Comparison of ENCODE assay signal across 10 cellular contexts in the genomic region with DNA sequence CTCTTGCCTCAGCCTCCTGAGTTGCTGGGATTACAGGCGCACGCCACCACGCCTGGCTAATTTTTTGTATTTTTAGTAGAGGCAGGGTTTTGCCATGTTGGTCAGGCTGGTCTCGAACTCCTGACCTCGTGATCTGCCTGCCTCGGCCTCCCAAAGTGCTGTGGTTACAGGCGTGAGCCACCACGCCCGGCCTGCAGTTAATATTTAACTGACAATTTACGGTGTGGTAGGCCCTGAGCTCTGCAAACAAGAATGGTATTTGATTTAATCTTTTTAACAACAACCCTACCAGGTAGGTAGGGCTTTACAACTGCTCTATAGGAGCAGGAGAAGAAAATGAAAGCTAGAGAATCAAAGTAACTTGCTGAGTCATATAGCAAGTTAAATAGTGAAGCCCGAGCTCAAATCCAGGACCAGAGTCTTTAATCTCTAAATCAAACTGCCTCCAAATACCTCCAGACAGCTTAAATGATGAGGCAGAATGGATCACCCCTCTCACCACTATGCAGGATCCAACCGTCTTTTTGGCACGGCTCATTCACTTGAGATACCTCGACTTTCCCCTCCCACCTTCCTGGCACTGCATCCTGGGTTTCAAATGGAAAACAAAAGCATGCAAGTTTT. TPM values are rescaled to one million over a fixed set of nuclear protein-coding genes. Genes with fewer than 3 reads are reported as not detected.
DNase-seq lines count a peak whose midpoint lies in the region; ATAC-seq and TF ChIP-seq lines count a peak whose summit lies in the region.
"Had no signal": no experiment of that assay in that cellular context is flagged by ENCODE, and none has a peak within 500 bp of the region (broad histone marks: within the 10 kb centered on the region; RNA-seq: fewer than 3 reads in every experiment).

No MANE protein-coding gene starts in this region.

- DNase-seq in activated T-cell treated with anti-CD3 and anti-CD28 coated beads, Interleukin-2, amount 50 U/mL, for 24 hours: no peak
- no peak for DNase-seq in activated T-cell treated with anti-CD3 and anti-CD28 coated beads for 4 hours
- peak; percentile 19 for DNase-seq in activated T-helper 2 cell treated with anti-CD3 and anti-CD28 coated beads, Interferon-gamma antibody, Interleukin-2, Interleukin-4, amounts not matched to agents 10 μg/mL and 5 μg/mL and 100 μg/mL, durations not matched to agents 14 hours and 24 hours and 36 hours (ENCODE audit: low spot score)
- DNase-seq in stomach: peak; percentile 65
- no peak for DNase-seq in aorta
- no peak for DNase-seq in esophagus muscularis mucosa (ENCODE audit: extremely low spot score)
- DNase-seq in medulla oblongata (ENCODE audit: extremely low spot score): no peak
- DNase-seq: T-helper 9 cell had no signal

- H3K4me1 Mint-ChIP-seq in activated T-cell treated with anti-CD3 and anti-CD28 coated beads, Interleukin-2, amount 50 U/mL, for 24 hours (ENCODE audit: low read depth): peaks cover 19% of the 10 kb centered on the region
- H3K4me1 Mint-ChIP-seq in activated T-helper 2 cell treated with anti-CD3 and anti-CD28 coated beads, Interferon-gamma antibody, Interleukin-2, Interleukin-4, amounts not matched to agents 10 μg/mL and 5 μg/mL and 100 μg/mL, durations not matched to agents 14 hours and 24 hours and 36 hours (ENCODE audit: low read depth): peaks cover 20% of the 10 kb centered on the region

- ATAC-seq in HG03095 (IDR thresholded peaks at IDR 0.05; ENCODE audit: unreplicated experiment) (peak; percentile 52), aorta (ENCODE audit: low FRiP score) (no peak)

- TF ChIP-seq EP300 in stomach (IDR thresholded peaks at IDR 0.05) (no peak), esophagus muscularis mucosa (IDR thresholded peaks at IDR 0.05) (no peak)

- no peaks in the 10 kb centered on the region for H3K9me3 Mint-ChIP-seq in activated T-cell treated with anti-CD3 and anti-CD28 coated beads, Interleukin-2, amount 50 U/mL, for 24 hours
- H3K9me3 Mint-ChIP-seq in activated T-helper 2 cell treated with anti-CD3 and anti-CD28 coated beads, Interferon-gamma antibody, Interleukin-2, Interleukin-4, amounts not matched to agents 10 μg/mL and 5 μg/mL and 100 μg/mL, durations not matched to agents 14 hours and 24 hours and 36 hours: no peaks in the 10 kb centered on the region

- H3K4me3 ChIP-seq in stomach (peak overlapping the region in 1 of 4 donors; percentile 24), aorta (ENCODE audit: low read length in 2 of 2) (no peak overlapping the region), esophagus muscularis mucosa (no peak overlapping the region)

- peak overlapping the region; percentile 41 to 92 (median 63) for H3K27ac ChIP-seq in stomach
- no peak overlapping the region for H3K27ac ChIP-seq in aorta (ENCODE audit: low read depth in 1 of 2, low read length in 2 of 2)
- H3K27ac ChIP-seq in esophagus muscularis mucosa (replicated peaks in 1 of 4): no peak overlapping the region

- 43 to 63% (median 48%) methylated on average over 14 of the region's 14 CpGs for WGBS in stomach, 5 donors
- WGBS in aorta, 2 donors: 89 to 90% methylated on average over 14 of the region's 14 CpGs
- 93% methylated on average over 14 of the region's 14 CpGs for WGBS in esophagus muscularis mucosa

- TF ChIP-seq POLR2A in stomach (IDR thresholded peaks at IDR 0.05) (no peak), esophagus muscularis mucosa (IDR thresholded peaks at IDR 0.05; ENCODE audit: low read depth) (no peak)

- TF ChIP-seq CTCF in stomach (IDR thresholded peaks at IDR 0.05) (no peak), esophagus muscularis mucosa (IDR thresholded peaks at IDR 0.05) (no peak)

- H3K4me3 Mint-ChIP-seq in activated T-cell treated with anti-CD3 and anti-CD28 coated beads, Interleukin-2, amount 50 U/mL, for 24 hours: peak overlapping the region; percentile 47
- H3K4me3 Mint-ChIP-seq in activated T-helper 2 cell treated with anti-CD3 and anti-CD28 coated beads, Interferon-gamma antibody, Interleukin-2, Interleukin-4, amounts not matched to agents 10 μg/mL and 5 μg/mL and 100 μg/mL, durations not matched to agents 14 hours and 24 hours and 36 hours (ENCODE audit: low read depth): peak overlapping the region; percentile 1

- no peaks in the 10 kb centered on the region for H3K27me3 Mint-ChIP-seq in activated T-cell treated with anti-CD3 and anti-CD28 coated beads, Interleukin-2, amount 50 U/mL, for 24 hours
- no peaks in the 10 kb centered on the region for H3K27me3 Mint-ChIP-seq in activated T-helper 2 cell treated with anti-CD3 and anti-CD28 coated beads, Interferon-gamma antibody, Interleukin-2, Interleukin-4, amounts not matched to agents 10 μg/mL and 5 μg/mL and 100 μg/mL, durations not matched to agents 14 hours and 24 hours and 36 hours (ENCODE audit: low read depth)

- H3K36me3 ChIP-seq in stomach (peaks cover 5 to 47% (median 40%) of the 10 kb centered on the region in 4 donors), aorta (ENCODE audit: control insufficient read depth in 1 of 2, insufficient read depth in 2 of 2, low read length in 1 of 2) (peaks cover 0 to 2% of the 10 kb centered on the region in 2 donors), esophagus muscularis mucosa (peaks cover 6 to 53% (median 37%) of the 10 kb centered on the region in 4 donors)

- peak overlapping the region; percentile 60 for H3K27ac Mint-ChIP-seq in activated T-cell treated with anti-CD3 and anti-CD28 coated beads, Interleukin-2, amount 50 U/mL, for 24 hours
- peak overlapping the region; percentile 24 for H3K27ac Mint-ChIP-seq in activated T-helper 2 cell treated with anti-CD3 and anti-CD28 coated beads, Interferon-gamma antibody, Interleukin-2, Interleukin-4, amounts not matched to agents 10 μg/mL and 5 μg/mL and 100 μg/mL, durations not matched to agents 14 hours and 24 hours and 36 hours

- peaks cover 0 to 19% (median 5%) of the 10 kb centered on the region in 4 donors for H3K4me1 ChIP-seq in stomach
- no peaks in the 10 kb centered on the region for H3K4me1 ChIP-seq in aorta (ENCODE audit: control insufficient read depth in 1 of 2, insufficient read depth in 2 of 2, low read length in 2 of 2)
- no peaks in the 10 kb centered on the region for H3K4me1 ChIP-seq in esophagus muscularis mucosa

- H3K36me3 Mint-ChIP-seq in activated T-cell treated with anti-CD3 and anti-CD28 coated beads, Interleukin-2, amount 50 U/mL, for 24 hours (ENCODE audit: low read depth): peaks cover 45% of the 10 kb centered on the region
- H3K36me3 Mint-ChIP-seq in activated T-helper 2 cell treated with anti-CD3 and anti-CD28 coated beads, Interferon-gamma antibody, Interleukin-2, Interleukin-4, amounts not matched to agents 10 μg/mL and 5 μg/mL and 100 μg/mL, durations not matched to agents 14 hours and 24 hours and 36 hours (ENCODE audit: low read depth): peaks cover 42% of the 10 kb centered on the region

- intact Hi-C loops in activated T-helper 2 cell treated with anti-CD3 and anti-CD28 coated beads, Interferon-gamma antibody, Interleukin-2, Interleukin-4, amounts not matched to agents 10 μg/mL and 5 μg/mL and 100 μg/mL, durations not matched to agents 14 hours and 24 hours and 36 hours (cut with micrococcal nuclease): loop anchor here (1.0 to 5.0 kb wide), 2 partner anchors 8 to 38 kb away; no protein-coding TSS in a partner anchor
- intact Hi-C loops in stomach (cut with DNase I; ENCODE audit: low total_unique reads) (no loop called here), aorta (cut with DNase I) (no loop called here), esophagus muscularis mucosa (cut with DNase I) (no loop called here)

- H3K9me3 ChIP-seq in stomach (no peaks in the 10 kb centered on the region), aorta (ENCODE audit: control insufficient read depth, low read length) (no peaks in the 10 kb centered on the region), esophagus muscularis mucosa (no peaks in the 10 kb centered on the region)

- H3K27me3 ChIP-seq in stomach (no peaks in the 10 kb centered on the region), aorta (ENCODE audit: control insufficient read depth in 1 of 2, insufficient read depth in 2 of 2, low read length in 1 of 2) (no peaks in the 10 kb centered on the region), esophagus muscularis mucosa (no peaks in the 10 kb centered on the region)

RNA-seq across cellular contexts. Expression of a gene that starts 9.4 kb away (rescaled TPM):
- total RNA-seq in activated T-helper 2 cell treated with anti-CD3 and anti-CD28 coated beads, Interferon-gamma antibody, Interleukin-2, Interleukin-4, amounts not matched to agents 10 μg/mL and 5 μg/mL and 100 μg/mL, durations not matched to agents 14 hours and 24 hours and 36 hours: 26.4 and 32.7 TPM in 2 replicates
- 10 to 100 TPM in 4 of 5 donors, 1 to 10 TPM in 1; 6.7 to 40.6 (median 22.2) TPM for total RNA-seq in stomach
- polyA plus RNA-seq in stomach: 10 to 100 TPM in 2 of 3 donors, 1 to 10 TPM in 1; 4.9 to 11.9 (median 10.4) TPM
- 10 to 100 TPM; 22.4 to 25.2 TPM for total RNA-seq in aorta
- polyA plus RNA-seq in aorta: 10 to 100 TPM; 11.4 to 18.7 TPM
- 10 to 100 TPM; 28.7 to 39.1 (median 29.6) TPM for total RNA-seq in esophagus muscularis mucosa

RNA-seq across cellular contexts. Expression of a gene that starts 20.5 kb away (rescaled TPM):
- 2.0 and 3.0 TPM in 2 replicates for total RNA-seq in activated T-helper 2 cell treated with anti-CD3 and anti-CD28 coated beads, Interferon-gamma antibody, Interleukin-2, Interleukin-4, amounts not matched to agents 10 μg/mL and 5 μg/mL and 100 μg/mL, durations not matched to agents 14 hours and 24 hours and 36 hours
- total RNA-seq in stomach (1 to 10 TPM in 1 of 5 donors, not detected in 4; 1.3 TPM), aorta (1 to 10 TPM; 1.8 to 6.6 TPM), esophagus muscularis mucosa (1 to 10 TPM in 1 of 4 donors, not detected in 3; 7.1 TPM)
- polyA plus RNA-seq in stomach (1 to 10 TPM; 1.3 to 4.6 (median 1.3) TPM), aorta (under 1 TPM in 1 of 2 donors, not detected in 1; 0.95 TPM)
- total RNA-seq: M059J had no signal

RNA-seq across cellular contexts. Expression of a gene that starts 52.3 kb away (rescaled TPM):
- 49.5 and 53.3 TPM in 2 replicates for total RNA-seq in activated T-helper 2 cell treated with anti-CD3 and anti-CD28 coated beads, Interferon-gamma antibody, Interleukin-2, Interleukin-4, amounts not matched to agents 10 μg/mL and 5 μg/mL and 100 μg/mL, durations not matched to agents 14 hours and 24 hours and 36 hours
- 100 to 1,000 TPM in 1 of 5 donors, 10 to 100 TPM in 4; 30.3 to 125 (median 68.8) TPM for total RNA-seq in stomach
- polyA plus RNA-seq in stomach: 10 to 100 TPM; 38.0 to 86.1 (median 57.0) TPM
- 10 to 100 TPM; 37.2 to 40.3 TPM for total RNA-seq in aorta
- 10 to 100 TPM; 46.0 to 53.2 TPM for polyA plus RNA-seq in aorta
- 10 to 100 TPM; 60.1 to 93.2 (median 80.5) TPM for total RNA-seq in esophagus muscularis mucosa

RNA-seq across cellular contexts. Expression of a gene that starts 55.1 kb away (rescaled TPM):
- 26.5 and 29.0 TPM in 2 replicates for total RNA-seq in activated T-helper 2 cell treated with anti-CD3 and anti-CD28 coated beads, Interferon-gamma antibody, Interleukin-2, Interleukin-4, amounts not matched to agents 10 μg/mL and 5 μg/mL and 100 μg/mL, durations not matched to agents 14 hours and 24 hours and 36 hours
- total RNA-seq in stomach: 10 to 100 TPM in 3 of 5 donors, 1 to 10 TPM in 2; 5.2 to 24.3 (median 11.2) TPM
- polyA plus RNA-seq in stomach: 1 to 10 TPM; 3.0 to 6.4 (median 5.5) TPM
- 10 to 100 TPM; 16.9 to 19.9 TPM for total RNA-seq in aorta
- polyA plus RNA-seq in aorta: 1 to 10 TPM; 3.9 to 6.1 TPM
- 10 to 100 TPM in 3 of 4 donors, 1 to 10 TPM in 1; 9.6 to 32.1 (median 18.1) TPM for total RNA-seq in esophagus muscularis mucosa

Comparison
In these comparisons a context has a peak if more than half of its experiments do, and no peak if none do; other contexts are left out.
1. DNase-seq: peak in activated T-helper 2 cell treated with anti-CD3 and anti-CD28 coated beads, Interferon-gamma antibody, Interleukin-2, Interleukin-4, amounts not matched to agents 10 μg/mL and 5 μg/mL and 100 μg/mL, durations not matched to agents 14 hours and 24 hours and 36 hours (single experiment) and stomach (single experiment); none in activated T-cell treated with anti-CD3 and anti-CD28 coated beads, Interleukin-2, amount 50 U/mL, for 24 hours (single experiment), activated T-cell treated with anti-CD3 and anti-CD28 coated beads for 4 hours (single experiment), aorta (0 of 2), esophagus muscularis mucosa (single experiment) and medulla oblongata (single experiment).
2. H3K27ac ChIP-seq: peak in stomach (5 of 5); none in aorta (0 of 2) and esophagus muscularis mucosa (0 of 4).